Comparison of ENCODE assay signal across 1 cellular context in the genomic region with DNA sequence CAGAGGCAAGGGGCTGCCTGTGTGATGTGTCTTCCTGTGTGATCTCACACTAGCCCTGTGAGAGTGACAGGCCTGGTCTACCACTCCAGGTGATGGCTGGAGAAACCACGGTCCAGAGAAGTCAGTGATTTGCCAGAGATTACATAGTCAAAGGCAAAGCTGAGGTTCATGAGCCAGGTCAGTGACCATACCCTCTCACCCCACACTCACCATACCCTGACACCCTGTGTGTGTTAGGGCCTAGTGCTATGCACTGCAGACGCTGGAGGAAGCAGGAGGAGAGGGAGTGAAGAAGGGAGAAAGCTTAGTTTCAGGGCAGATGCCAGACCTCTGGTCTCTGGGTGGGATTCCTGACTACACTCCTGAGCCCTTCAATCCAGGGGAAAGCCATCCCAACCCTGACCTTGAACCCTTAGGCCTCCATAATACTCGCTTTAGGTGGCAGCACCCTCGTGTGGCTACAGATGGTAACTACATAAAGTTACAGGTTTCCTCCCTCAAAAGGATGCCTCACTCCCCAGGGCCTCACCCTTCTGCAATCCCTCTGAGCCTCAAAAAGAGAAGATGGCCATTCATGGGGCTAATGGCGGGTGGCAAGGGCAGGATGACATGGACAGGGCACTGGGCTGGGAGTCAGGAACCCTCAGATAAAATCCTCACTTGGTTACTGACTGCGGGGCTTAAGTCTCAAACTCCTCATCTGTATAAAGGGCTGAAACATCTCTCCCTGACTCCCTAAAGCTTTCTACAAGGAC.
A peak's percentile ranks its signal among the peaks of the same experiment; 100 is the strongest.
TF ChIP-seq lines count a peak whose summit lies in the region.

No MANE protein-coding gene starts in this region.

TF ChIP-seq in HCT116, 20 proteins besides CTCF, POLR2A, EP300 and RAD21:
- TF ChIP-seq, protein P1, sequence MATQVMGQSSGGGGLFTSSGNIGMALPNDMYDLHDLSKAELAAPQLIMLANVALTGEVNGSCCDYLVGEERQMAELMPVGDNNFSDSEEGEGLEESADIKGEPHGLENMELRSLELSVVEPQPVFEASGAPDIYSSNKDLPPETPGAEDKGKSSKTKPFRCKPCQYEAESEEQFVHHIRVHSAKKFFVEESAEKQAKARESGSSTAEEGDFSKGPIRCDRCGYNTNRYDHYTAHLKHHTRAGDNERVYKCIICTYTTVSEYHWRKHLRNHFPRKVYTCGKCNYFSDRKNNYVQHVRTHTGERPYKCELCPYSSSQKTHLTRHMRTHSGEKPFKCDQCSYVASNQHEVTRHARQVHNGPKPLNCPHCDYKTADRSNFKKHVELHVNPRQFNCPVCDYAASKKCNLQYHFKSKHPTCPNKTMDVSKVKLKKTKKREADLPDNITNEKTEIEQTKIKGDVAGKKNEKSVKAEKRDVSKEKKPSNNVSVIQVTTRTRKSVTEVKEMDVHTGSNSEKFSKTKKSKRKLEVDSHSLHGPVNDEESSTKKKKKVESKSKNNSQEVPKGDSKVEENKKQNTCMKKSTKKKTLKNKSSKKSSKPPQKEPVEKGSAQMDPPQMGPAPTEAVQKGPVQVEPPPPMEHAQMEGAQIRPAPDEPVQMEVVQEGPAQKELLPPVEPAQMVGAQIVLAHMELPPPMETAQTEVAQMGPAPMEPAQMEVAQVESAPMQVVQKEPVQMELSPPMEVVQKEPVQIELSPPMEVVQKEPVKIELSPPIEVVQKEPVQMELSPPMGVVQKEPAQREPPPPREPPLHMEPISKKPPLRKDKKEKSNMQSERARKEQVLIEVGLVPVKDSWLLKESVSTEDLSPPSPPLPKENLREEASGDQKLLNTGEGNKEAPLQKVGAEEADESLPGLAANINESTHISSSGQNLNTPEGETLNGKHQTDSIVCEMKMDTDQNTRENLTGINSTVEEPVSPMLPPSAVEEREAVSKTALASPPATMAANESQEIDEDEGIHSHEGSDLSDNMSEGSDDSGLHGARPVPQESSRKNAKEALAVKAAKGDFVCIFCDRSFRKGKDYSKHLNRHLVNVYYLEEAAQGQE (IDR thresholded peaks at IDR 0.05; ENCODE audit: low read depth) = no peak
- TF ChIP-seq, protein P2, sequence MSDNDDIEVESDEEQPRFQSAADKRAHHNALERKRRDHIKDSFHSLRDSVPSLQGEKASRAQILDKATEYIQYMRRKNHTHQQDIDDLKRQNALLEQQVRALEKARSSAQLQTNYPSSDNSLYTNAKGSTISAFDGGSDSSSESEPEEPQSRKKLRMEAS (IDR thresholded peaks at IDR 0.05) = no peak
- peak; percentile 39; the same call in 1 of the 2 replicates for TF ChIP-seq ZFX (IDR thresholded peaks at IDR 0.05)
- TF ChIP-seq POLR2AphosphoS5 (IDR thresholded peaks at IDR 0.05; ENCODE audit: low read depth, low read length) = 0 out of 2 replicates have a peak, but pooled peaks have one; percentile 22
- no peak for TF ChIP-seq TCF7L2 (IDR thresholded peaks at IDR 0.05; ENCODE audit: borderline replicate concordance, extremely low read depth, insufficient read depth, insufficient read length)
- no peak for TF ChIP-seq YY1 (IDR thresholded peaks at IDR 0.05; ENCODE audit: extremely low read depth, insufficient replicate concordance, low read depth, low read length)
